Comparison of ENCODE assay signal across 26 cellular contexts in the genomic region with DNA sequence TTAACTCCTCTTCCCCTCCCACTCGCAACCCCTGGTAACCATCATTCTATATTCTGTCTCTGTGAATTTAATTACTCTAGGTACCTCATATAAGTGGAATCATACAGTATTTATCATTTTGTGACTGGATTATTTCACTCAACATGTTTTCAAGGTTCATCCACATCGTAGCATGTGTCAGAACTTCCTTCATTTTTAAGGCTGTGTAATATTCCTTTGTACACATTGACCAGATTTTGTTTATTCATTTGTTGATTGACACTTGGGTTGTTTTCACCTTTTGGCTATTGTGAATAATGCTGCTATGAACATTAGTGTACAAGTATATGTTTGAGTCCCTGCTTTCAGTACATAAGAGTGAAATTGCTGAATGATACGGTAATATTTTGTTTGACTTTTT. TPM values are rescaled to one million over a fixed set of nuclear protein-coding genes. Genes with fewer than 3 reads are reported as not detected.
DNase-seq lines count a peak whose midpoint lies in the region; ATAC-seq and TF ChIP-seq lines count a peak whose summit lies in the region.
"Had no signal": no experiment of that assay in that cellular context is flagged by ENCODE, and none has a peak within 500 bp of the region (broad histone marks: within the 10 kb centered on the region; RNA-seq: fewer than 3 reads in every experiment).

No MANE protein-coding gene starts in this region.

- H3K4me3 Mint-ChIP-seq in natural killer cell treated with Interleukin-12 subunit alpha and Interleukin-12 subunit beta and Interleukin-15 and Interleukin-18, amount 100 ng/mL, for 72 hours: peak overlapping the region; percentile 22
- H3K4me3 Mint-ChIP-seq in natural killer cell (no peak overlapping the region), T-helper 17 cell (peak overlapping the region; percentile 15), type B pancreatic cell (no peak overlapping the region)
- no peak overlapping the region for H3K4me3 Mint-ChIP-seq in effector memory CD8-positive, alpha-beta T cell
- H3K4me3 Mint-ChIP-seq: activated CD4-positive, alpha-beta T cell treated with anti-CD3 and anti-CD28 coated beads, Interleukin-2, amount 10 ng/mL, durations not matched to agents 7 days and 5 days; dendritic cell treated with granulocyte-macrophage colony-stimulating factor and Interleukin-4, amounts not matched to agents 40 ng/mL and 50 ng/mL, for 4 days had no signal

- H3K9me3 Mint-ChIP-seq in natural killer cell treated with Interleukin-12 subunit alpha and Interleukin-12 subunit beta and Interleukin-15 and Interleukin-18, amount 100 ng/mL, for 72 hours: no peaks in the 10 kb centered on the region
- H3K9me3 Mint-ChIP-seq in natural killer cell: no peaks in the 10 kb centered on the region
- no peaks in the 10 kb centered on the region for H3K9me3 Mint-ChIP-seq in effector memory CD8-positive, alpha-beta T cell
- H3K9me3 Mint-ChIP-seq in type B pancreatic cell: no peaks in the 10 kb centered on the region
- H3K9me3 Mint-ChIP-seq: activated CD4-positive, alpha-beta T cell treated with anti-CD3 and anti-CD28 coated beads, Interleukin-2, amount 10 ng/mL, durations not matched to agents 7 days and 5 days; dendritic cell treated with granulocyte-macrophage colony-stimulating factor and Interleukin-4, amounts not matched to agents 40 ng/mL and 50 ng/mL, for 4 days had no signal

- TF ChIP-seq CTCF in natural killer cell (IDR thresholded peaks at IDR 0.05): no peak
- no peak for TF ChIP-seq CTCF in type B pancreatic cell (conservative IDR thresholded peaks at IDR 0.05)

- no peak for DNase-seq in natural killer cell treated with Interleukin-12 subunit alpha and Interleukin-12 subunit beta and Interleukin-15 and Interleukin-18, amount 100 ng/mL, for 72 hours (ENCODE audit: low spot score)
- DNase-seq in natural killer cell: no peak
- no peak for DNase-seq in T-helper 17 cell
- DNase-seq in effector memory CD8-positive, alpha-beta T cell: no peak
- DNase-seq in type B pancreatic cell (ENCODE audit: extremely low spot score, unreplicated experiment): no peak
- DNase-seq: activated CD4-positive, alpha-beta T cell treated with anti-CD3 and anti-CD28 coated beads, Interleukin-2, amount 10 ng/mL, durations not matched to agents 7 days and 5 days; activated CD8-positive, alpha-beta memory T cell treated with anti-CD3 and anti-CD28 coated beads, Interleukin-2, amount 50 U/mL, for 4 hours; activated naive CD4-positive, alpha-beta T cell; anterior cingulate cortex; EL; mucosa of descending colon; NCI-H1694; posterior cingulate gyrus; right lobe of liver; stimulated activated CD4-positive, alpha-beta T cell treated with anti-CD3 and anti-CD28 coated beads, Interleukin-12 subunit alpha, Interleukin-12 subunit beta, amount 100 ng/mL, for 4 hours; stimulated activated CD4-positive, alpha-beta T cell treated with anti-CD3 and anti-CD28 coated beads, Interleukin-4, amount 100 ng/mL, for 1 hour; WERI-Rb-1 had no signal

- H3K9me3 ChIP-seq in T-helper 17 cell (ENCODE audit: control insufficient read depth, low read length, poor library complexity, severe bottlenecking): no peaks in the 10 kb centered on the region
- H3K9me3 ChIP-seq: BLaER1 treated with 17β-estradiol and CSF1 and Interleukin-3, amounts not matched to agents 10 nM and 100 nM; mucosa of descending colon; right lobe of liver; suprapubic skin had no signal

- intact Hi-C loops in natural killer cell (cut with micrococcal nuclease): no loop called here

- no peaks in the 10 kb centered on the region for H3K36me3 Mint-ChIP-seq in natural killer cell treated with Interleukin-12 subunit alpha and Interleukin-12 subunit beta and Interleukin-15 and Interleukin-18, amount 100 ng/mL, for 72 hours
- H3K36me3 Mint-ChIP-seq in natural killer cell (no peaks in the 10 kb centered on the region), T-helper 17 cell (ENCODE audit: low read depth) (no peaks in the 10 kb centered on the region), type B pancreatic cell (peaks cover 8% of the 10 kb centered on the region)
- peaks cover 8% of the 10 kb centered on the region for H3K36me3 Mint-ChIP-seq in effector memory CD8-positive, alpha-beta T cell (ENCODE audit: insufficient read depth)

- peak overlapping the region; percentile 37 to 87 for H3K27ac Mint-ChIP-seq in natural killer cell treated with Interleukin-12 subunit alpha and Interleukin-12 subunit beta and Interleukin-15 and Interleukin-18, amount 100 ng/mL, for 72 hours
- H3K27ac Mint-ChIP-seq in natural killer cell (peak overlapping the region in 1 of 2 donors; percentile 82), T-helper 17 cell (peak overlapping the region; percentile 92), type B pancreatic cell (peak overlapping the region; percentile 63)
- peak overlapping the region; percentile 33 to 92 for H3K27ac Mint-ChIP-seq in effector memory CD8-positive, alpha-beta T cell
- H3K27ac Mint-ChIP-seq: activated CD4-positive, alpha-beta T cell treated with anti-CD3 and anti-CD28 coated beads, Interleukin-2, amount 10 ng/mL, durations not matched to agents 7 days and 5 days; dendritic cell treated with granulocyte-macrophage colony-stimulating factor and Interleukin-4, amounts not matched to agents 40 ng/mL and 50 ng/mL, for 4 days had no signal

- no peaks in the 10 kb centered on the region for H3K27me3 Mint-ChIP-seq in natural killer cell treated with Interleukin-12 subunit alpha and Interleukin-12 subunit beta and Interleukin-15 and Interleukin-18, amount 100 ng/mL, for 72 hours
- H3K27me3 Mint-ChIP-seq in natural killer cell (ENCODE audit: low read depth in 2 of 2): no peaks in the 10 kb centered on the region
- no peaks in the 10 kb centered on the region for H3K27me3 Mint-ChIP-seq in T-helper 17 cell
- no peaks in the 10 kb centered on the region for H3K27me3 Mint-ChIP-seq in effector memory CD8-positive, alpha-beta T cell
- H3K27me3 Mint-ChIP-seq in type B pancreatic cell: no peaks in the 10 kb centered on the region
- H3K27me3 Mint-ChIP-seq: activated CD4-positive, alpha-beta T cell treated with anti-CD3 and anti-CD28 coated beads, Interleukin-2, amount 10 ng/mL, durations not matched to agents 7 days and 5 days; dendritic cell treated with granulocyte-macrophage colony-stimulating factor and Interleukin-4, amounts not matched to agents 40 ng/mL and 50 ng/mL, for 4 days had no signal

- H3K4me1 Mint-ChIP-seq in natural killer cell treated with Interleukin-12 subunit alpha and Interleukin-12 subunit beta and Interleukin-15 and Interleukin-18, amount 100 ng/mL, for 72 hours (ENCODE audit: low read depth in 2 of 2): peaks cover 20 to 24% of the 10 kb centered on the region in 2 donors
- H3K4me1 Mint-ChIP-seq in natural killer cell: peaks cover 19 to 35% of the 10 kb centered on the region in 2 donors
- H3K4me1 Mint-ChIP-seq in T-helper 17 cell: peaks cover 35% of the 10 kb centered on the region
- H3K4me1 Mint-ChIP-seq in effector memory CD8-positive, alpha-beta T cell (ENCODE audit: low read depth in 2 of 2): peaks cover 24 to 26% of the 10 kb centered on the region in 2 donors
- peaks cover 17% of the 10 kb centered on the region for H3K4me1 Mint-ChIP-seq in type B pancreatic cell (ENCODE audit: unreplicated experiment)

- no peak for ATAC-seq in natural killer cell treated with Interleukin-12 subunit alpha and Interleukin-12 subunit beta and Interleukin-15 and Interleukin-18, amount 100 ng/mL, for 72 hours
- ATAC-seq in natural killer cell (no peak), T-helper 17 cell (no peak), HG03521 (IDR thresholded peaks at IDR 0.05; ENCODE audit: unreplicated experiment) (no peak), HG02642 (IDR thresholded peaks at IDR 0.05; ENCODE audit: poor library complexity, unreplicated experiment) (no peak), HG02970 (IDR thresholded peaks at IDR 0.05; ENCODE audit: low FRiP score, unreplicated experiment) (no peak)
- no peak for ATAC-seq in effector memory CD8-positive, alpha-beta T cell (replicated peaks)
- ATAC-seq: GM12878, HepG2, mucosa of descending colon, right lobe of liver, SK-N-SH treated with all-trans-retinoic acid at 6 μM for 48 hours had no signal

RNA-seq across cellular contexts. Expression of gene GNB1L, which starts 2.7 kb away (rescaled TPM):
- total RNA-seq in natural killer cell treated with Interleukin-12 subunit alpha and Interleukin-12 subunit beta and Interleukin-15 and Interleukin-18, amount 100 ng/mL, for 72 hours: 10 to 100 TPM in 1 of 2 donors, 1 to 10 TPM in 1; 9.7 to 17.9 TPM
- total RNA-seq in natural killer cell (1 to 10 TPM; 5.1 to 5.3 (median 5.3) TPM), T-helper 17 cell (1 to 10 TPM; 5.0 to 6.2 TPM), type B pancreatic cell (ENCODE audit: low replicate concordance) (7.5 and 7.7 TPM in 2 replicates)

RNA-seq across cellular contexts. Expression of gene RTL10, which starts 2.7 kb away (rescaled TPM):
- total RNA-seq in natural killer cell treated with Interleukin-12 subunit alpha and Interleukin-12 subunit beta and Interleukin-15 and Interleukin-18, amount 100 ng/mL, for 72 hours: 10 to 100 TPM; 11.2 to 26.3 TPM
- 10 to 100 TPM in 2 of 3 donors, 1 to 10 TPM in 1; 6.4 to 12.5 (median 11.7) TPM for total RNA-seq in natural killer cell
- total RNA-seq in T-helper 17 cell: 10 to 100 TPM; 12.4 to 13.1 TPM
- total RNA-seq in type B pancreatic cell (ENCODE audit: low replicate concordance): 28.8 and 39.1 TPM in 2 replicates

Comparison
In these comparisons a context has a peak if more than half of its experiments do, and no peak if none do; other contexts are left out.
1. H3K4me3 Mint-ChIP-seq: peak in natural killer cell treated with Interleukin-12 subunit alpha and Interleukin-12 subunit beta and Interleukin-15 and Interleukin-18, amount 100 ng/mL, for 72 hours (single experiment) and T-helper 17 cell (single experiment); none in natural killer cell (single experiment), effector memory CD8-positive, alpha-beta T cell (0 of 2) and type B pancreatic cell (single experiment).